Comparison of ENCODE assay signal across 11 cellular contexts in the genomic region with DNA sequence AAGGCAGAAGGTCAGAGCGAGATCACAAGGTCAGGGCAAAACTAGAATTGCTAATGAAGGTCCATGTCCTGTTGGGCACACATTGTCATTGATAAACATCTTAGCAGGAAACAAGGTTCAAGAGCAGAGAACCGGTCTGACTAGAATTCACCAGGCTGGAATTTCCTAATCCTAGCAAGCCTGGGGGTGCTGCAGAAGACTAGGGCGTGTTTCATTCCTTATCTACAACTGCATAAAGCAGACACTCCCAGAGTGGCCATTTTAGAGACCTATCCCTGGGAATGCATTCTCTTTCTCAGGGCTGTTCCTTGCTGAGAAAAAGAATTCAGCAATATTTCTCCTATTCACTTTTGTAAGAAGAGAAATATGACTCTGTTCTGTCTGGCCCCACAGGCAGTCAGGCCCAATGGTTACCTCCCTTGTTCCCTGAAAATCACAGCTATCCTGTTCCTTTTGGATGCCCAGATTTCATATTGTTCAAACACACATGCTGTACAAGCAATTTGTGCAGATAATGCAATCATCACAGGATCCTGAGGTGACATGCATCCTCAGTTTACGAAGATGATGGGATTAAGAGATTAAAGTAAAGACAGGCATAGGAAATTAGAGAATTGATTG. TPM values are rescaled to one million over a fixed set of nuclear protein-coding genes. Genes with fewer than 3 reads are reported as not detected.
DNase-seq lines count a peak whose midpoint lies in the region; ATAC-seq and TF ChIP-seq lines count a peak whose summit lies in the region.
"Not testable (repeated sequence)": the region's sequence is repeated elsewhere in the genome, so short reads cannot be mapped to it uniquely, and the experiment has no call there.
"Had no signal": no experiment of that assay in that cellular context is flagged by ENCODE, and none has a peak within 500 bp of the region (broad histone marks: within the 10 kb centered on the region; RNA-seq: fewer than 3 reads in every experiment).

No MANE protein-coding gene starts in this region.

- intact Hi-C loops in HCT116 (cut with micrococcal nuclease), result not testable (repeated sequence)

- POLR2A ChIA-PET in HCT116 (lab: Charles Lee), result not testable (repeated sequence)

- not testable (repeated sequence) for H4K20me1 ChIP-seq in HCT116 (ENCODE audit: insufficient read depth)

- H3K23ac ChIP-seq in mesendoderm (ENCODE audit: low read length), result not testable (repeated sequence)

- H4K8ac ChIP-seq in mesendoderm (ENCODE audit: low read depth, low read length), result not testable (repeated sequence)

- RAD21 ChIA-PET in HCT116 (lab: Charles Lee; ENCODE audit: low non-redundant PET in 1 of 2, low total read pairs in 2 of 2, uncharacterized antibody in 2 of 2, unreplicated experiment in 2 of 2), result not testable (repeated sequence)

- H3K36me3 ChIP-seq in HCT116 (ENCODE audit: control insufficient read depth in 1 of 2, insufficient read depth in 2 of 2, low read length in 2 of 2); RWPE2 (ENCODE audit: low read depth); mesendoderm (ENCODE audit: control insufficient read depth, insufficient read depth, low read length): not testable (repeated sequence)

- DNase-seq in HCT116 (ENCODE audit: low read depth, low spot score); RWPE2 (ENCODE audit: low spot score): not testable (repeated sequence)
- peak; percentile 3 for DNase-seq in NCI-H2196 (lab: John Stamatoyannopoulos, UW; ENCODE audit: unreplicated experiment)
- DNase-seq in dermis blood vessel endothelial cell, result peak; percentile 6
- DNase-seq in epithelial cell of esophagus (ENCODE audit: low read depth), result peak; percentile 58
- DNase-seq in mesendoderm, result peak; percentile 27

- not testable (repeated sequence) for H2BK5ac ChIP-seq in mesendoderm (ENCODE audit: low read length)

- H2BK120ac ChIP-seq in mesendoderm (ENCODE audit: low read depth, low read length), result not testable (repeated sequence)

- H2BK15ac ChIP-seq in mesendoderm (replicated peaks; ENCODE audit: low read depth), result not testable (repeated sequence)

- H3K27me3 ChIP-seq in HCT116 (ENCODE audit: insufficient read depth, low read length); RWPE2 (ENCODE audit: insufficient read depth, poor library complexity, severe bottlenecking); mesendoderm (ENCODE audit: insufficient read depth, low read length, poor library complexity): not testable (repeated sequence)

- H3K4me3 ChIP-seq in HCT116 (replicated peaks in 1 of 2; ENCODE audit: low read depth in 1 of 2, low read length in 2 of 2); RWPE2 (ENCODE audit: severe bottlenecking); epithelial cell of esophagus (ENCODE audit: low read length); mesendoderm (ENCODE audit: low read length): not testable (repeated sequence)

- not testable (repeated sequence) for H3K9ac ChIP-seq in HCT116 (ENCODE audit: low read length); mesendoderm (ENCODE audit: low read length)

- not testable (repeated sequence) for H3K56ac ChIP-seq in mesendoderm (ENCODE audit: low read length)

- CTCF ChIA-PET in HCT116 (lab: Charles Lee), result not testable (repeated sequence)

- not testable (repeated sequence) for H3K4me2 ChIP-seq in HCT116 (ENCODE audit: low read length); mesendoderm (ENCODE audit: low read length)

- not testable (repeated sequence) for TF ChIP-seq CTCF in HCT116 (IDR thresholded peaks at IDR 0.05 in 2 of 3, conservative IDR thresholded peaks at IDR 0.05 in 1 of 3; ENCODE audit: borderline replicate concordance in 1 of 3, insufficient read depth in 1 of 3, low read depth in 2 of 3, low read length in 2 of 3); RWPE2 (IDR thresholded peaks at IDR 0.05; ENCODE audit: poor library complexity, severe bottlenecking); epithelial cell of esophagus (IDR thresholded peaks at IDR 0.05; ENCODE audit: insufficient read depth, low read depth, low read length, missing control alignments)

- not testable (repeated sequence) for ATAC-seq in HCT116; RWPE2 (ENCODE audit: low read depth)

- not testable (repeated sequence) for TF ChIP-seq POLR2A in HCT116 (IDR thresholded peaks at IDR 0.05; ENCODE audit: borderline replicate concordance, extremely low read depth, insufficient read depth, insufficient read length)

- no CpG with 5 or more reads among the region's 4 CpGs for WGBS in mesendoderm (ENCODE audit: extremely low coverage, insufficient coverage, low lambda C conversion rate)

- H3K18ac ChIP-seq in mesendoderm (ENCODE audit: low read length), result not testable (repeated sequence)

- H3K4ac ChIP-seq in mesendoderm (ENCODE audit: low read depth, low read length), result not testable (repeated sequence)

- H2AFZ ChIP-seq in HCT116 (ENCODE audit: low read depth, low read length, poor library complexity, severe bottlenecking), result not testable (repeated sequence)

- H3K9me2 ChIP-seq in HCT116 (ENCODE audit: insufficient read depth), result not testable (repeated sequence)

- BruUV-seq in HCT116 (replicated peaks; lab: Mats Ljungman, UMichigan), result not testable (repeated sequence)

- H4K5ac ChIP-seq in mesendoderm (ENCODE audit: low read length), result not testable (repeated sequence)

- H2AK5ac ChIP-seq in mesendoderm (ENCODE audit: low read length), result not testable (repeated sequence)

- not testable (repeated sequence) for H3K27ac ChIP-seq in HCT116 (ENCODE audit: low read depth, low read length); mesendoderm (ENCODE audit: low read depth, low read length)
- peak overlapping the region; percentile 93 for H3K27ac ChIP-seq in RWPE2 (ENCODE audit: poor library complexity, severe bottlenecking)

- not testable (repeated sequence) for H3K79me2 ChIP-seq in HCT116 (ENCODE audit: insufficient read depth, low read length); mesendoderm (ENCODE audit: control insufficient read depth, insufficient read depth, low read length)

- not testable (repeated sequence) for TF ChIP-seq RAD21 in HCT116 (IDR thresholded peaks at IDR 0.05; ENCODE audit: low read depth)

- H3K9me3 ChIP-seq in HCT116 (ENCODE audit: control insufficient read depth in 1 of 2, insufficient read depth in 1 of 2, low read depth in 1 of 2, low read length in 2 of 2); RWPE2 (ENCODE audit: severe bottlenecking): not testable (repeated sequence)

- not testable (repeated sequence) for H3K79me1 ChIP-seq in mesendoderm (ENCODE audit: low read length)

- H3K4me1 ChIP-seq in HCT116 (ENCODE audit: control insufficient read depth in 1 of 2, insufficient read depth in 2 of 2, low read length in 2 of 2), result peaks cover 0 to 13% of the 10 kb centered on the region in 2 experiments; a peak in 3 of 4 replicates
- peaks cover 32% of the 10 kb centered on the region for H3K4me1 ChIP-seq in RWPE2 (ENCODE audit: insufficient read depth, poor library complexity, severe bottlenecking)
- not testable (repeated sequence) for H3K4me1 ChIP-seq in mesendoderm (ENCODE audit: control insufficient read depth, low read depth, low read length)

TF ChIP-seq in HCT116, 20 proteins besides CTCF, POLR2A, EP300 and RAD21:
- TF ChIP-seq CBX3 (IDR thresholded peaks at IDR 0.05; ENCODE audit: low read depth) (peak; percentile 98), CEBPB (IDR thresholded peaks at IDR 0.05; ENCODE audit: low read depth) (0 out of 2 replicates have a peak, but pooled peaks have one; percentile 28), SP1 (IDR thresholded peaks at IDR 0.05; ENCODE audit: low read depth) (peak; percentile 27; the same call in 1 of the 2 replicates)
- TF ChIP-seq, protein P1, sequence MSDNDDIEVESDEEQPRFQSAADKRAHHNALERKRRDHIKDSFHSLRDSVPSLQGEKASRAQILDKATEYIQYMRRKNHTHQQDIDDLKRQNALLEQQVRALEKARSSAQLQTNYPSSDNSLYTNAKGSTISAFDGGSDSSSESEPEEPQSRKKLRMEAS (IDR thresholded peaks at IDR 0.05), result peak; percentile 29; the same call in 1 of the 2 replicates

RNA-seq across cellular contexts. Expression of gene RFPL4B, which starts 18.2 kb away (rescaled TPM):
- total RNA-seq in HCT116 (2021; ENCODE audit: unreplicated experiment) (not detected), dermis blood vessel endothelial cell (under 0.01 TPM in 1 of 2 replicates, not detected in the other)
- polyA plus RNA-seq in HCT116 (2012), result not detected in 2 replicates
- not detected for polyA plus RNA-seq in mesendoderm (2013, experiment 1 of 2)
- polyA plus RNA-seq in mesendoderm (2013, experiment 2 of 2), result not detected
- total RNA-seq: CD4-positive, alpha-beta memory T cell; H4; IMR-90 had no signal
- polyA plus RNA-seq: A549; AG04450; CD4-positive, alpha-beta memory T cell; IMR-90 had no signal
